Comparison of ENCODE assay signal across 16 cellular contexts in genomic region chr10:102334106-102334505, GRCh38.
DNase-seq lines count a peak whose midpoint lies in the region; ATAC-seq, FAIRE-seq and TF ChIP-seq lines count a peak whose summit lies in the region.
"Had no signal": no experiment of that assay in that cellular context is flagged by ENCODE, and none has a peak within 500 bp of the region (broad histone marks: within the 10 kb centered on the region; RNA-seq: fewer than 3 reads in every experiment).

No MANE protein-coding gene starts in this region.

- ATAC-seq in lower lobe of right lung: peak; percentile 93 to 97
- ATAC-seq in HG02610 (IDR thresholded peaks at IDR 0.05; ENCODE audit: unreplicated experiment): no peak
- ATAC-seq: stimulated activated naive CD8-positive, alpha-beta T cell treated with anti-CD3 and anti-CD28 coated beads, Interleukin-15, amount 100 ng/mL, for 72 hours had no signal

- peak overlapping the region; percentile 37 for H3K27ac ChIP-seq in ectodermal cell (ENCODE audit: insufficient read depth, low read depth, low read length, poor library complexity, severe bottlenecking)
- H3K27ac ChIP-seq in lower lobe of right lung: peak overlapping the region; percentile 53
- peak overlapping the region; percentile 58 for H3K27ac ChIP-seq in skeletal muscle tissue (ENCODE audit: low read depth, low read length)
- H3K27ac ChIP-seq: right lobe of liver had no signal

- FAIRE-seq in RCC 7860 (lab: Jason Lieb, UNC): peak; percentile 73
- FAIRE-seq: G401.6 had no signal

- DNase-seq in RCC 7860 (ENCODE audit: low spot score): peak; percentile 62
- peak; percentile 61 for DNase-seq in lower lobe of right lung
- DNase-seq in hippocampal formation (lab: John Stamatoyannopoulos, UW): no peak
- no peak for DNase-seq in GM19240 (ENCODE audit: insufficient read length, low spot score)
- DNase-seq in GM03348 (ENCODE audit: low spot score): no peak
- DNase-seq: activated T-cell treated with anti-CD3 and anti-CD28 coated beads, Interleukin-2, amount 50 U/mL, for 1 hour; anterior cingulate cortex; midbrain; NCI-H2029 treated with DMSO at 0.1 percent for 48 hours; right lobe of liver; stimulated activated naive CD8-positive, alpha-beta T cell treated with anti-CD3 and anti-CD28 coated beads, Interleukin-15, amount 100 ng/mL, for 72 hours; SW 1271 had no signal

- WGBS in ectodermal cell, 2 experiments: 63 to 82% methylated on average over 4 of the region's 4 CpGs

- H3K36me3 ChIP-seq in ectodermal cell (ENCODE audit: control insufficient read depth, insufficient read depth, low read length) (no peaks in the 10 kb centered on the region), lower lobe of right lung (peaks cover 8% of the 10 kb centered on the region), skeletal muscle tissue (ENCODE audit: control insufficient read depth in 3 of 3, insufficient read depth in 3 of 3, low read length in 3 of 3) (peaks cover 0 to 3% (median 0%) of the 10 kb centered on the region in 3 donors)

- H3K4me3 ChIP-seq in ectodermal cell (ENCODE audit: insufficient read depth, low read depth, low read length): no peak overlapping the region
- no peak overlapping the region for H3K4me3 ChIP-seq in lower lobe of right lung
- H3K4me3 ChIP-seq in skeletal muscle tissue (ENCODE audit: low read length in 3 of 3): no peak overlapping the region
- H3K4me3 ChIP-seq: right lobe of liver had no signal

- intact Hi-C loops in lower lobe of right lung (cut with DNase I): no loop called here

- peak overlapping the region in 1 of 3 donors; percentile 16 for H3K9ac ChIP-seq in skeletal muscle tissue (ENCODE audit: low read depth in 1 of 3, low read length in 3 of 3)

- TF ChIP-seq CTCF in lower lobe of right lung (IDR thresholded peaks at IDR 0.05): no peak

- H3K9me3 ChIP-seq in ectodermal cell (ENCODE audit: control insufficient read depth, low read length) (no peaks in the 10 kb centered on the region), lower lobe of right lung (no peaks in the 10 kb centered on the region), skeletal muscle tissue (ENCODE audit: control insufficient read depth in 3 of 3, low read length in 3 of 3) (no peaks in the 10 kb centered on the region)
- H3K9me3 ChIP-seq: right lobe of liver had no signal

- H3K27me3 ChIP-seq in ectodermal cell (ENCODE audit: control insufficient read depth, insufficient read depth, low read length, poor library complexity, severe bottlenecking) (no peaks in the 10 kb centered on the region), lower lobe of right lung (ENCODE audit: low read depth) (no peaks in the 10 kb centered on the region), skeletal muscle tissue (ENCODE audit: control insufficient read depth in 3 of 3, insufficient read depth in 3 of 3, low read length in 3 of 3) (no peaks in the 10 kb centered on the region)
- H3K27me3 ChIP-seq: right lobe of liver had no signal

- H3K4me1 ChIP-seq in ectodermal cell (ENCODE audit: control insufficient read depth, insufficient read depth, low read length) (peaks cover 17% of the 10 kb centered on the region), lower lobe of right lung (peaks cover 28% of the 10 kb centered on the region), skeletal muscle tissue (ENCODE audit: control insufficient read depth in 3 of 3, insufficient read depth in 3 of 3, low read length in 3 of 3) (peaks cover 23 to 35% (median 26%) of the 10 kb centered on the region in 3 donors)
- H3K4me1 ChIP-seq: right lobe of liver had no signal

Comparison
In these comparisons a context has a peak if more than half of its experiments do, and no peak if none do; other contexts are left out.
1. DNase-seq: peak in RCC 7860 (single experiment) and lower lobe of right lung (single experiment); none in hippocampal formation (0 of 2), GM19240 (single experiment) and GM03348 (single experiment).
2. Peak in every context shown above with its lines, with median percentiles within 50 percentile points of each other: H3K27ac ChIP-seq.